Comparison of ENCODE assay signal across 8 cellular contexts in genomic region chr12:104057771-104058197, GRCh38. TPM values are rescaled to one million over a fixed set of nuclear protein-coding genes. Genes with fewer than 3 reads are reported as not detected.
DNase-seq lines count a peak whose midpoint lies in the region; ATAC-seq and TF ChIP-seq lines count a peak whose summit lies in the region.

No MANE protein-coding gene starts in this region.

- DNase-seq in ACHN (peak; percentile 49), GM10248 (ENCODE audit: extremely low spot score) (peak; percentile 27), OCI-LY7 (ENCODE audit: low spot score) (peak; percentile 37), fibroblast of pulmonary artery (ENCODE audit: low read depth) (peak; percentile 51), tibial nerve (ENCODE audit: low spot score in 2 of 2) (no peak), left cardiac atrium (no peak)

- in situ Hi-C loops in ACHN (cut with HindIII; ENCODE audit: low pct_ligation_motif_present, low pct_unique_long_range_greater_than_20kb, low sequenced_read_pairs): no loop called here

- BruUV-seq in OCI-LY7 (replicated peaks; lab: Mats Ljungman, UMichigan): no TSS peak

- no peaks in the 10 kb centered on the region for H3K27me3 ChIP-seq in tibial nerve

- H3K9me3 ChIP-seq in OCI-LY7 (ENCODE audit: low read length): no peaks in the 10 kb centered on the region
- H3K9me3 ChIP-seq in tibial nerve: no peaks in the 10 kb centered on the region

- no peak for TF ChIP-seq EP300 in tibial nerve (IDR thresholded peaks at IDR 0.05)

- intact Hi-C loops in OCI-LY7 (cut with micrococcal nuclease; ENCODE audit: unreplicated experiment): loop anchor here (1.0 kb wide), 1 partner anchor 52 kb away; no protein-coding TSS in a partner anchor
- intact Hi-C loops in left cardiac atrium (cut with DNase I): no loop called here

- no peak for TF ChIP-seq POLR2A in tibial nerve (IDR thresholded peaks at IDR 0.05)

- POLR2A ChIA-PET in GM10248 (lab: Yijun Ruan, JAX) (no interaction called here), OCI-LY7 (lab: Charles Lee) (interaction anchor here (1.0 kb wide), 1 partner anchor 52 kb away, joined by 3 read pairs; no protein-coding TSS in a partner anchor)

- H4K20me1 ChIP-seq in OCI-LY7 (ENCODE audit: insufficient read depth, low read length): no peaks in the 10 kb centered on the region

- H3K79me2 ChIP-seq in OCI-LY7 (ENCODE audit: insufficient read depth, low read depth, low read length): no peaks in the 10 kb centered on the region

- H2AFZ ChIP-seq in OCI-LY7 (ENCODE audit: low read length): no peak overlapping the region

- H3K4me1 ChIP-seq in OCI-LY7 (ENCODE audit: insufficient read depth, low read length, poor library complexity, severe bottlenecking) (no peaks in the 10 kb centered on the region), tibial nerve (peaks cover 0 to 3% (median 0%) of the 10 kb centered on the region in 4 donors)

- H3K9me2 ChIP-seq in OCI-LY7 (ENCODE audit: insufficient read depth, low read length): no peaks in the 10 kb centered on the region

- ATAC-seq in HG02884 (IDR thresholded peaks at IDR 0.05; ENCODE audit: unreplicated experiment) (no peak), GM21381 (IDR thresholded peaks at IDR 0.05; ENCODE audit: unreplicated experiment) (no peak), left cardiac atrium (no peak)

- H3K36me3 ChIP-seq in OCI-LY7 (ENCODE audit: insufficient read depth, low read length) (no peaks in the 10 kb centered on the region), tibial nerve (no peaks in the 10 kb centered on the region)

- WGBS in tibial nerve, 2 donors: 0 to 6% methylated on average over 1 of the region's 1 CpG

- TF ChIP-seq CTCF in GM10248 (IDR thresholded peaks at IDR 0.05; ENCODE audit: control extremely low read depth, extremely low read depth, low read depth, missing control alignments) (peak; percentile 78), OCI-LY7 (conservative IDR thresholded peaks at IDR 0.05; ENCODE audit: low read length) (peak; percentile 90), fibroblast of pulmonary artery (IDR thresholded peaks at IDR 0.05; ENCODE audit: low read length, missing control alignments) (peak; percentile 84), tibial nerve (IDR thresholded peaks at IDR 0.05) (peak in 4 of 5 experiments; percentile 14 to 56 (median 35))

- H3K4me3 ChIP-seq in OCI-LY7 (ENCODE audit: low read depth, low read length, poor library complexity, severe bottlenecking): no peak overlapping the region
- H3K4me3 ChIP-seq in fibroblast of pulmonary artery (replicated peaks; ENCODE audit: low read depth, low read length): no peak overlapping the region
- H3K4me3 ChIP-seq in tibial nerve: no peak overlapping the region

- CTCF ChIA-PET in GM10248 (lab: Yijun Ruan, JAX): interaction anchor here (0.7 to 5.8 kb wide), 13 partner anchors 10 to 178 kb away, joined by 3 to 37 read pairs (median 5); partner anchors contain the start of gene TDG
- CTCF ChIA-PET in OCI-LY7 (lab: Charles Lee; ENCODE audit: unreplicated experiment): interaction anchor here (1.4 kb wide), 1 partner anchor 51 kb away, joined by 8 read pairs; no protein-coding TSS in a partner anchor

- no peak overlapping the region for H3K4me2 ChIP-seq in OCI-LY7 (ENCODE audit: low read length)

- H3K27ac ChIP-seq in OCI-LY7 (ENCODE audit: low read depth, low read length, poor library complexity, severe bottlenecking) (no peak overlapping the region), tibial nerve (no peak overlapping the region)

RNA-seq across cellular contexts. Expression of gene HCFC2, which starts 6.5 kb away (rescaled TPM):
- total RNA-seq in OCI-LY7 (2014; rRNA removed; shearing (Covaris generic)): 8.7 and 14.6 TPM in 2 replicates
- total RNA-seq in OCI-LY7 (2022): 11.8 and 14.2 TPM in 2 replicates
- 10 to 100 TPM; 20.2 to 33.5 (median 30.6) TPM for total RNA-seq in tibial nerve
- total RNA-seq in left cardiac atrium: 10 to 100 TPM in 1 of 2 donors, 1 to 10 TPM in 1; 9.2 to 10.2 TPM

RNA-seq across cellular contexts. Expression of gene GLT8D2, which starts 7.8 kb away (rescaled TPM):
- total RNA-seq in OCI-LY7 (2014; rRNA removed; shearing (Covaris generic)): not detected in 2 replicates
- not detected in 2 replicates for total RNA-seq in OCI-LY7 (2022)
- total RNA-seq in tibial nerve: 10 to 100 TPM; 19.8 to 32.9 (median 26.4) TPM
- total RNA-seq in left cardiac atrium: 10 to 100 TPM in 1 of 2 donors, 1 to 10 TPM in 1; 7.5 to 12.8 TPM

Comparison
In these comparisons a context has a peak if more than half of its experiments do, and no peak if none do; other contexts are left out.
1. DNase-seq: peak in ACHN (single experiment), GM10248 (single experiment), OCI-LY7 (single experiment) and fibroblast of pulmonary artery (single experiment); none in tibial nerve (0 of 2) and left cardiac atrium (single experiment).
2. CTCF ChIP-seq: peak in every context shown above with its lines; median percentile 90 in OCI-LY7; 84 in fibroblast of pulmonary artery; 78 in GM10248; 35 in tibial nerve.
3. RNA of gene GLT8D2, which starts 7.8 kb away (total RNA-seq): 19.8 to 32.9 TPM in tibial nerve and 7.5 to 12.8 TPM in left cardiac atrium; not detected in OCI-LY7; every median in the first group is over 4 times any median in the second.